In the genomic region with DNA sequence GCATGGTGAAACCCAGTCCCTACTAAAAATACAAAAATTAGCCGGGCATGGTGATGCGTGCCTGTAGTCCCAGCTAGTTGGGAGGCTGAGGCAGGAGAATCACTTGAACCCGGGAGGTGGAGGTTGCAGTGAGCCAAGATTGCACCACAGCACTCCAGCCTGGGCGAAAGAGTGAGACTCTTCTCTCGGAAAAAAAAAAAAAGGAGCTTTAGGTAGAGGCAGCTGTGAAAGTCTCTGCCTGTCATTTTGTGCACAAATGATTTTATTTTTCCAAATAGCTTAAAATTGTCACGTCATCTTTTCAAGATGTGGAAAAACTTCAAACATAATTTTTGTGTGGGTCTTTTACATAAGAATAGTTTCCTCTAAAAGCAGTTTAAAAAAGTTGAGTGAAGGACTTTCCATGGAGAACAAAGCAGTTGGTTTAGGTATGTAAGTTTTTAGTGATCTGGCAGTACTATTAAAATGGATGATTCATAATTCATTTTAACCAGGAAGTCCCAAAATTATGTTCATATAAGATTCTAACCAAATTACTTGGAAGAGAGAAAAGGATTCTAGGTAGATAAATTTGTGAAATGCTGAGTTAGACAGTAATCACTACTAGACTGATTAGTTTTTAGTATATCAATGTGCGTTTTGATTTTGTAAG, we compare ENCODE assay signal across 26 cellular contexts. TPM values are rescaled to one million over a fixed set of nuclear protein-coding genes. Genes with fewer than 3 reads are reported as not detected.
DNase-seq lines count a peak whose midpoint lies in the region; ATAC-seq and TF ChIP-seq lines count a peak whose summit lies in the region.
"Had no signal": no experiment of that assay in that cellular context is flagged by ENCODE, and none has a peak within 500 bp of the region (broad histone marks: within the 10 kb centered on the region; RNA-seq: fewer than 3 reads in every experiment).

No MANE protein-coding gene starts in this region.

- no peaks in the 10 kb centered on the region; the same call in 1 of the 2 replicates for H3F3A ChIP-seq in OCI-LY1 (ENCODE audit: insufficient read depth, low read length)

- ATAC-seq in activated T-helper 17 cell treated with anti-CD3 and anti-CD28 coated beads, Interleukin-2, amount 50 U/mL, for 72 hours (replicated peaks), result peak; percentile 63
- ATAC-seq in omental fat pad (ENCODE audit: low FRiP score), result peak; percentile 34

- H3K36me3 Mint-ChIP-seq in activated naive CD4-positive, alpha-beta T cell treated with anti-CD3 and anti-CD28 coated beads, Interleukin-2, amount 50 U/mL, for 24 hours, result peaks cover 2% of the 10 kb centered on the region
- no peaks in the 10 kb centered on the region for H3K36me3 Mint-ChIP-seq in activated naive CD4-positive, alpha-beta T cell treated with anti-CD3 and anti-CD28 coated beads, Interleukin-2, amount 10 ng/mL, durations not matched to agents 7 days and 5 days
- H3K36me3 Mint-ChIP-seq in activated T-helper 17 cell treated with anti-CD3 and anti-CD28 coated beads, Interleukin-2, amount 50 U/mL, for 72 hours (ENCODE audit: low read depth), result peaks cover 16% of the 10 kb centered on the region

- peak overlapping the region; percentile 60 for H3K4me3 Mint-ChIP-seq in activated naive CD4-positive, alpha-beta T cell treated with anti-CD3 and anti-CD28 coated beads, Interleukin-2, amount 50 U/mL, for 24 hours
- H3K4me3 Mint-ChIP-seq in activated naive CD4-positive, alpha-beta T cell treated with anti-CD3 and anti-CD28 coated beads, Interleukin-2, amount 10 ng/mL, durations not matched to agents 7 days and 5 days, result no peak overlapping the region
- peak overlapping the region; percentile 55 for H3K4me3 Mint-ChIP-seq in activated T-helper 17 cell treated with anti-CD3 and anti-CD28 coated beads, Interleukin-2, amount 50 U/mL, for 72 hours
- H3K4me3 Mint-ChIP-seq: neural crest cell had no signal

- no peaks in the 10 kb centered on the region for H3K9me2 ChIP-seq in OCI-LY1 (ENCODE audit: low read depth, low read length)

- no peaks in the 10 kb centered on the region for H3K9me3 Mint-ChIP-seq in activated naive CD4-positive, alpha-beta T cell treated with anti-CD3 and anti-CD28 coated beads, Interleukin-2, amount 50 U/mL, for 24 hours
- H3K9me3 Mint-ChIP-seq in activated naive CD4-positive, alpha-beta T cell treated with anti-CD3 and anti-CD28 coated beads, Interleukin-2, amount 10 ng/mL, durations not matched to agents 7 days and 5 days, result no peaks in the 10 kb centered on the region
- H3K9me3 Mint-ChIP-seq in activated T-helper 17 cell treated with anti-CD3 and anti-CD28 coated beads, Interleukin-2, amount 50 U/mL, for 72 hours, result no peaks in the 10 kb centered on the region
- H3K9me3 Mint-ChIP-seq: neural crest cell had no signal

- peak overlapping the region; percentile 19 for H3K27ac ChIP-seq in OCI-LY1 (ENCODE audit: low read depth, low read length, poor library complexity, severe bottlenecking)
- H3K27ac ChIP-seq: BLaER1 treated with 17β-estradiol and CSF1 and Interleukin-3, amounts not matched to agents 10 nM and 100 nM; colonic mucosa; foreskin keratinocyte; parathyroid adenoma; right atrium auricular region; upper lobe of left lung had no signal

- peaks cover 69% of the 10 kb centered on the region for H3K4me1 ChIP-seq in OCI-LY1 (ENCODE audit: insufficient read depth, low read length, severe bottlenecking)
- H3K4me1 ChIP-seq: colonic mucosa had no signal

- H3K4me2 ChIP-seq in OCI-LY1 (ENCODE audit: low read length), result no peak overlapping the region
- H3K4me2 ChIP-seq: BLaER1 treated with 17β-estradiol and CSF1 and Interleukin-3, amounts not matched to agents 10 nM and 100 nM had no signal

- no peak overlapping the region for H2AFZ ChIP-seq in OCI-LY1 (ENCODE audit: low read length)
- H2AFZ ChIP-seq: parathyroid adenoma had no signal

- peak overlapping the region; percentile 89 for H3K27ac Mint-ChIP-seq in activated naive CD4-positive, alpha-beta T cell treated with anti-CD3 and anti-CD28 coated beads, Interleukin-2, amount 50 U/mL, for 24 hours
- no peak overlapping the region for H3K27ac Mint-ChIP-seq in activated naive CD4-positive, alpha-beta T cell treated with anti-CD3 and anti-CD28 coated beads, Interleukin-2, amount 10 ng/mL, durations not matched to agents 7 days and 5 days
- peak overlapping the region; percentile 43 for H3K27ac Mint-ChIP-seq in activated T-helper 17 cell treated with anti-CD3 and anti-CD28 coated beads, Interleukin-2, amount 50 U/mL, for 72 hours

- H3K36me3 ChIP-seq in OCI-LY1 (ENCODE audit: insufficient read depth, low read length), result peaks cover 5% of the 10 kb centered on the region; the same call in 1 of the 2 replicates
- H3K36me3 ChIP-seq: colonic mucosa, right atrium auricular region, upper lobe of left lung had no signal

- no peaks in the 10 kb centered on the region for H4K20me1 ChIP-seq in OCI-LY1 (ENCODE audit: insufficient read depth, low read length)

- H3K4me1 Mint-ChIP-seq in activated naive CD4-positive, alpha-beta T cell treated with anti-CD3 and anti-CD28 coated beads, Interleukin-2, amount 50 U/mL, for 24 hours, result peaks cover 66% of the 10 kb centered on the region
- peaks cover 14% of the 10 kb centered on the region for H3K4me1 Mint-ChIP-seq in activated naive CD4-positive, alpha-beta T cell treated with anti-CD3 and anti-CD28 coated beads, Interleukin-2, amount 10 ng/mL, durations not matched to agents 7 days and 5 days
- peaks cover 39% of the 10 kb centered on the region for H3K4me1 Mint-ChIP-seq in activated T-helper 17 cell treated with anti-CD3 and anti-CD28 coated beads, Interleukin-2, amount 50 U/mL, for 72 hours
- H3K4me1 Mint-ChIP-seq: neural crest cell had no signal

- TF ChIP-seq CTCF in OCI-LY1 (IDR thresholded peaks at IDR 0.05; ENCODE audit: low read length) (no peak), omental fat pad (IDR thresholded peaks at IDR 0.05) (no peak)

- H3K27me3 Mint-ChIP-seq in activated naive CD4-positive, alpha-beta T cell treated with anti-CD3 and anti-CD28 coated beads, Interleukin-2, amount 50 U/mL, for 24 hours, result no peaks in the 10 kb centered on the region
- no peaks in the 10 kb centered on the region for H3K27me3 Mint-ChIP-seq in activated naive CD4-positive, alpha-beta T cell treated with anti-CD3 and anti-CD28 coated beads, Interleukin-2, amount 10 ng/mL, durations not matched to agents 7 days and 5 days
- no peaks in the 10 kb centered on the region for H3K27me3 Mint-ChIP-seq in activated T-helper 17 cell treated with anti-CD3 and anti-CD28 coated beads, Interleukin-2, amount 50 U/mL, for 72 hours

- H3K4me3 ChIP-seq in OCI-LY1 (ENCODE audit: low read depth, low read length, poor library complexity, severe bottlenecking), result no peak overlapping the region
- H3K4me3 ChIP-seq: BLaER1 treated with 17β-estradiol and CSF1 and Interleukin-3, amounts not matched to agents 10 nM and 100 nM; colonic mucosa; right atrium auricular region; upper lobe of left lung had no signal

- no peaks in the 10 kb centered on the region for H3K9me3 ChIP-seq in OCI-LY1 (ENCODE audit: low read length)
- H3K9me3 ChIP-seq: BLaER1 treated with 17β-estradiol and CSF1 and Interleukin-3, amounts not matched to agents 10 nM and 100 nM; colonic mucosa; right atrium auricular region; upper lobe of left lung had no signal

- no peaks in the 10 kb centered on the region for H3K27me3 ChIP-seq in OCI-LY1 (ENCODE audit: insufficient read depth, low read length)
- H3K27me3 ChIP-seq: BLaER1 treated with 17β-estradiol and CSF1 and Interleukin-3, amounts not matched to agents 10 nM and 100 nM; colonic mucosa; foreskin keratinocyte; right atrium auricular region; upper lobe of left lung had no signal

- DNase-seq in activated naive CD4-positive, alpha-beta T cell treated with anti-CD3 and anti-CD28 coated beads, Interleukin-2, amount 10 ng/mL, durations not matched to agents 7 days and 5 days, result no peak
- DNase-seq in omental fat pad (ENCODE audit: low spot score) (no peak), globus pallidus (ENCODE audit: low spot score) (no peak), activated gamma-delta T cell treated with Interleukin-2 at 50 U/mL for 16 hours (no peak)
- DNase-seq: activated CD4-positive, alpha-beta T cell treated with anti-CD3 and anti-CD28 coated beads for 4 hours; activated effector memory CD4-positive, alpha-beta T cell treated with Interleukin-2 at 50 U/mL for 16 hours; amniotic stem cell; DMS53; effector memory CD4-positive, alpha-beta T cell; foreskin keratinocyte; left cardiac atrium; NCI-H1092 treated with DMSO at 0.1 percent for 48 hours; NCI-H187 treated with DMSO at 0.1 percent for 48 hours; NCI-H2171 treated with DMSO at 0.1 percent for 48 hours; NCI-H524; NK-92 treated with Interleukin-12 subunit alpha and Interleukin-12 subunit beta, amount 100 ng/mL, for 24 hours; stimulated activated CD4-positive, alpha-beta T cell treated with anti-CD3 and anti-CD28 coated beads, Interleukin-2, amount 100 ng/mL, for 24 hours had no signal

- H3K9ac ChIP-seq in OCI-LY1 (ENCODE audit: low read length), result no peak overlapping the region
- H3K9ac ChIP-seq: BLaER1 treated with 17β-estradiol and CSF1 and Interleukin-3, amounts not matched to agents 10 nM and 100 nM; parathyroid adenoma had no signal

- no peaks in the 10 kb centered on the region for H3K79me2 ChIP-seq in OCI-LY1 (ENCODE audit: insufficient read depth, low read length)

- CTCF ChIA-PET in activated naive CD4-positive, alpha-beta T cell treated with anti-CD3 and anti-CD28 coated beads, Interleukin-2, amount 10 ng/mL, durations not matched to agents 7 days and 5 days (lab: Charles Lee), result no interaction called here

RNA-seq across cellular contexts. Expression of gene CCNYL1, which starts 11.5 kb away (rescaled TPM):
- total RNA-seq in activated T-helper 17 cell treated with anti-CD3 and anti-CD28 coated beads, Interleukin-2, amount 50 U/mL, for 72 hours, result 1 to 10 TPM; 3.4 to 6.8 TPM
- total RNA-seq in omental fat pad, result 10 to 100 TPM; 23.2 to 58.4 (median 26.0) TPM

RNA-seq across cellular contexts. Expression of gene FZD5, which starts 46.8 kb away (rescaled TPM):
- 1 to 10 TPM in 1 of 2 donors, under 1 TPM in 1; 0.54 to 1.2 TPM for total RNA-seq in activated T-helper 17 cell treated with anti-CD3 and anti-CD28 coated beads, Interleukin-2, amount 50 U/mL, for 72 hours
- total RNA-seq in omental fat pad, result 10 to 100 TPM in 3 of 4 donors, 1 to 10 TPM in 1; 7.1 to 21.7 (median 18.1) TPM
